ENCODE assay signal across 1 cellular context in the genomic region with DNA sequence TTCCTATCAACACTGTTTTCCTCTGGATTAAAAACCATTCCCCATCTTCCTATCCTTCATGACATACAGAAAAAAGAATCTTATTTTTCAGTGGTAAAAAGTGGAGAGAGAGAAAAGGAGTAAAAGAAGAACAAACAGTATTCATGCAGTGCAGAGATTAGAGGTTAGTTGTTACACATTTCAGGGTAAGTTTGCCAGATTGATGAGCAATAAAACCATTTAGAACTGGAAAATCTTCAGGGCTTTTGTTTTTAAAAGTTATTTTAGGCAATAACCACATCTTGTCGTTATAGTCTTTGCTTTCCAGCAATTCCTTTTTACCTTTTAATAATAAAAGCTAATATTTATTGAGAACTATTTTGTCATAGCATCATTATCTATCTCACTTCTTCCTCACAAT.
TF ChIP-seq lines count a peak whose summit lies in the region.

No MANE protein-coding gene starts in this region.

TF ChIP-seq in IMR-90, 13 proteins besides CTCF, POLR2A, EP300 and RAD21:
- no peak for TF ChIP-seq CHD1 (IDR thresholded peaks at IDR 0.05; ENCODE audit: low read depth, low read length)
- no peak for TF ChIP-seq SMC3 (IDR thresholded peaks at IDR 0.05; ENCODE audit: low read depth, low read length)
- no peak for TF ChIP-seq CEBPB (IDR thresholded peaks at IDR 0.05; ENCODE audit: low read depth, low read length)
- TF ChIP-seq MAFK (IDR thresholded peaks at IDR 0.05; ENCODE audit: low read depth, low read length), result no peak
- no peak for TF ChIP-seq BHLHE40 (IDR thresholded peaks at IDR 0.05; ENCODE audit: low read depth, low read length)
- no peak for TF ChIP-seq RCOR1 (IDR thresholded peaks at IDR 0.05; ENCODE audit: insufficient replicate concordance, low read length)
TF ChIP-seq in IMR-90: peak in this region for 0.
